ENCODE assay signal across 28 cellular contexts in genomic region chr6:89936177-89936576, GRCh38. TPM values are rescaled to one million over a fixed set of nuclear protein-coding genes. Genes with fewer than 3 reads are reported as not detected.
A peak's percentile ranks its signal among the peaks of the same experiment; 100 is the strongest.
DNase-seq lines count a peak whose midpoint lies in the region; ATAC-seq and TF ChIP-seq lines count a peak whose summit lies in the region.
"Had no signal": no experiment of that assay in that cellular context is flagged by ENCODE, and none has a peak within 500 bp of the region (broad histone marks: within the 10 kb centered on the region; RNA-seq: fewer than 3 reads in every experiment).

No MANE protein-coding gene starts in this region.

- H3K4me1 Mint-ChIP-seq in activated naive CD4-positive, alpha-beta T cell treated with anti-CD3 and anti-CD28 coated beads, Interleukin-2, amount 10 ng/mL, durations not matched to agents 7 days and 5 days = peaks cover 20% of the 10 kb centered on the region
- peaks cover 15% of the 10 kb centered on the region for H3K4me1 Mint-ChIP-seq in CD8-positive, alpha-beta T cell (ENCODE audit: low read depth)
- H3K4me1 Mint-ChIP-seq in activated naive CD8-positive, alpha-beta T cell treated with anti-CD3 and anti-CD28 coated beads, Interleukin-2, amount 10 ng/mL, durations not matched to agents 7 days and 5 days = peaks cover 12% of the 10 kb centered on the region
- H3K4me1 Mint-ChIP-seq in naive B cell = peaks cover 0 to 8% (median 7%) of the 10 kb centered on the region in 3 donors

- peaks cover 46% of the 10 kb centered on the region for H3K36me3 ChIP-seq in CD8-positive, alpha-beta T cell (ENCODE audit: insufficient read depth, low read length)
- no peaks in the 10 kb centered on the region for H3K36me3 ChIP-seq in adrenal gland (replicated peaks in 1 of 2)

- H3K4me3 ChIP-seq in CD8-positive, alpha-beta T cell (ENCODE audit: low read depth, low read length) = no peak overlapping the region
- no peak overlapping the region for H3K4me3 ChIP-seq in adrenal gland
- H3K4me3 ChIP-seq: GM23248 had no signal

- no peak for DNase-seq in activated naive CD4-positive, alpha-beta T cell treated with anti-CD3 and anti-CD28 coated beads, Interleukin-2, amount 10 ng/mL, durations not matched to agents 7 days and 5 days
- no peak for DNase-seq in activated naive CD4-positive, alpha-beta T cell treated with Interleukin-2 at 50 U/mL for 16 hours
- no peak for DNase-seq in CD8-positive, alpha-beta T cell
- no peak for DNase-seq in activated naive CD8-positive, alpha-beta T cell treated with anti-CD3 and anti-CD28 coated beads, Interleukin-2, amount 10 ng/mL, durations not matched to agents 7 days and 5 days
- DNase-seq in naive B cell (no peak), OCI-M2 (lab: John Stamatoyannopoulos, UW; ENCODE audit: unreplicated experiment) (no peak), HK-2 (ENCODE audit: unreplicated experiment) (no peak), adrenal gland (no peak)
- DNase-seq: Calu3; CD4-positive, alpha-beta memory T cell; DMS153; GM23248; H9; HFFc6; KBM-7; MM.1S; NCI-H1048; NCI-H1417 treated with DMSO at 0.1 percent for 48 hours; NCI-H187; NCI-H748 treated with DMSO at 0.1 percent for 48 hours; SIG-M5 had no signal

- no peak for TF ChIP-seq POLR2A in adrenal gland (IDR thresholded peaks at IDR 0.05)

- POLR2A ChIA-PET in CD8-positive, alpha-beta T cell (lab: Charles Lee) = no interaction called here
- POLR2A ChIA-PET in activated naive CD8-positive, alpha-beta T cell treated with anti-CD3 and anti-CD28 coated beads, Interleukin-2, amount 10 ng/mL, durations not matched to agents 7 days and 5 days (lab: Charles Lee) = no interaction called here

- peak overlapping the region; percentile 60 for H3K27ac Mint-ChIP-seq in activated naive CD4-positive, alpha-beta T cell treated with anti-CD3 and anti-CD28 coated beads, Interleukin-2, amount 10 ng/mL, durations not matched to agents 7 days and 5 days
- H3K27ac Mint-ChIP-seq in CD8-positive, alpha-beta T cell = peak overlapping the region; percentile 27
- peak overlapping the region; percentile 57 for H3K27ac Mint-ChIP-seq in activated naive CD8-positive, alpha-beta T cell treated with anti-CD3 and anti-CD28 coated beads, Interleukin-2, amount 10 ng/mL, durations not matched to agents 7 days and 5 days
- H3K27ac Mint-ChIP-seq in naive B cell = peak overlapping the region in 4 of 6 donors; percentile 24 to 91 (median 74)
- H3K27ac Mint-ChIP-seq: HFFc6 had no signal

- WGBS in adrenal gland, 4 donors = 92 to 100% (median 96%) methylated on average over 1 of the region's 1 CpG

- no peak overlapping the region for H3K4me3 Mint-ChIP-seq in activated naive CD4-positive, alpha-beta T cell treated with anti-CD3 and anti-CD28 coated beads, Interleukin-2, amount 10 ng/mL, durations not matched to agents 7 days and 5 days
- no peak overlapping the region for H3K4me3 Mint-ChIP-seq in CD8-positive, alpha-beta T cell
- no peak overlapping the region for H3K4me3 Mint-ChIP-seq in activated naive CD8-positive, alpha-beta T cell treated with anti-CD3 and anti-CD28 coated beads, Interleukin-2, amount 10 ng/mL, durations not matched to agents 7 days and 5 days
- peak overlapping the region in 1 of 8 donors; percentile 20 for H3K4me3 Mint-ChIP-seq in naive B cell
- H3K4me3 Mint-ChIP-seq: CD4-positive, alpha-beta memory T cell; H9; HFFc6 had no signal

- H3K27me3 ChIP-seq in CD8-positive, alpha-beta T cell (ENCODE audit: insufficient read depth, low read length) = no peaks in the 10 kb centered on the region
- no peaks in the 10 kb centered on the region for H3K27me3 ChIP-seq in adrenal gland

- no peaks in the 10 kb centered on the region for H3K27me3 Mint-ChIP-seq in activated naive CD4-positive, alpha-beta T cell treated with anti-CD3 and anti-CD28 coated beads, Interleukin-2, amount 10 ng/mL, durations not matched to agents 7 days and 5 days
- no peaks in the 10 kb centered on the region for H3K27me3 Mint-ChIP-seq in CD8-positive, alpha-beta T cell (ENCODE audit: low read depth)
- H3K27me3 Mint-ChIP-seq in activated naive CD8-positive, alpha-beta T cell treated with anti-CD3 and anti-CD28 coated beads, Interleukin-2, amount 10 ng/mL, durations not matched to agents 7 days and 5 days = no peaks in the 10 kb centered on the region
- no peaks in the 10 kb centered on the region for H3K27me3 Mint-ChIP-seq in naive B cell
- H3K27me3 Mint-ChIP-seq: CD4-positive, alpha-beta memory T cell had no signal

- peaks cover 69% of the 10 kb centered on the region for H3K36me3 Mint-ChIP-seq in activated naive CD4-positive, alpha-beta T cell treated with anti-CD3 and anti-CD28 coated beads, Interleukin-2, amount 10 ng/mL, durations not matched to agents 7 days and 5 days
- H3K36me3 Mint-ChIP-seq in CD8-positive, alpha-beta T cell = peaks cover 84% of the 10 kb centered on the region
- H3K36me3 Mint-ChIP-seq in activated naive CD8-positive, alpha-beta T cell treated with anti-CD3 and anti-CD28 coated beads, Interleukin-2, amount 10 ng/mL, durations not matched to agents 7 days and 5 days = peaks cover 54% of the 10 kb centered on the region
- H3K36me3 Mint-ChIP-seq in naive B cell = peaks cover 31 to 50% of the 10 kb centered on the region in 2 donors

- ATAC-seq in CD8-positive, alpha-beta T cell = no peak
- no peak for ATAC-seq in activated naive CD8-positive, alpha-beta T cell treated with anti-CD3 and anti-CD28 coated beads, Interleukin-2, amount 10 ng/mL, durations not matched to agents 7 days and 5 days (ENCODE audit: low read depth)
- no peak for ATAC-seq in naive B cell (ENCODE audit: low read depth in 2 of 2)
- ATAC-seq: HepG2, Panc1 had no signal

- CTCF ChIA-PET in activated naive CD4-positive, alpha-beta T cell treated with anti-CD3 and anti-CD28 coated beads, Interleukin-2, amount 10 ng/mL, durations not matched to agents 7 days and 5 days (lab: Charles Lee) = no interaction called here
- CTCF ChIA-PET in CD8-positive, alpha-beta T cell (lab: Charles Lee) = interaction anchor here (0.7 to 9.9 kb wide), 2 partner anchors 8 to 544 kb away, joined by 3 to 152 read pairs; no protein-coding TSS in a partner anchor

- no peaks in the 10 kb centered on the region for H3K9me3 Mint-ChIP-seq in activated naive CD4-positive, alpha-beta T cell treated with anti-CD3 and anti-CD28 coated beads, Interleukin-2, amount 10 ng/mL, durations not matched to agents 7 days and 5 days
- H3K9me3 Mint-ChIP-seq in CD8-positive, alpha-beta T cell = no peaks in the 10 kb centered on the region
- H3K9me3 Mint-ChIP-seq in activated naive CD8-positive, alpha-beta T cell treated with anti-CD3 and anti-CD28 coated beads, Interleukin-2, amount 10 ng/mL, durations not matched to agents 7 days and 5 days = no peaks in the 10 kb centered on the region
- H3K9me3 Mint-ChIP-seq in naive B cell = no peaks in the 10 kb centered on the region
- H3K9me3 Mint-ChIP-seq: H9, HFFc6 had no signal

- no peak overlapping the region for H3K27ac ChIP-seq in CD8-positive, alpha-beta T cell (ENCODE audit: low read depth, low read length)
- no peak overlapping the region for H3K27ac ChIP-seq in adrenal gland
- H3K27ac ChIP-seq: GM23248, HL-60 had no signal

- H3K9me3 ChIP-seq in CD8-positive, alpha-beta T cell (ENCODE audit: low read length) = no peaks in the 10 kb centered on the region
- no peaks in the 10 kb centered on the region for H3K9me3 ChIP-seq in adrenal gland (replicated peaks in 1 of 3)

- intact Hi-C loops in CD8-positive, alpha-beta T cell (cut with DNase I, micrococcal nuclease) = no loop called here
- intact Hi-C loops in adrenal gland (cut with DNase I) = no loop called here

- TF ChIP-seq CTCF in CD8-positive, alpha-beta T cell (IDR thresholded peaks at IDR 0.05) = no peak
- no peak for TF ChIP-seq CTCF in adrenal gland (IDR thresholded peaks at IDR 0.05)

- H3K4me1 ChIP-seq in CD8-positive, alpha-beta T cell (ENCODE audit: insufficient read depth, low read length) = peaks cover 8% of the 10 kb centered on the region
- no peaks in the 10 kb centered on the region for H3K4me1 ChIP-seq in adrenal gland (replicated peaks in 1 of 2)

RNA-seq across cellular contexts. Expression of gene GJA10, which starts 41.9 kb away (rescaled TPM):
- total RNA-seq in CD8-positive, alpha-beta T cell = not detected
- not detected for total RNA-seq in activated naive CD8-positive, alpha-beta T cell treated with anti-CD3 and anti-CD28 coated beads, Interleukin-2, amount 10 ng/mL, durations not matched to agents 7 days and 5 days
- polyA plus RNA-seq in naive B cell (ENCODE audit: low read depth in 6 of 6) (not detected), adrenal gland (not detected)
- total RNA-seq in adrenal gland = not detected
- total RNA-seq: A673; Calu3; CD4-positive, alpha-beta memory T cell; GM23248; H9; HepG2; HFFc6; HT-29; NCI-H460 had no signal
- polyA plus RNA-seq: BJ; CD4-positive, alpha-beta memory T cell; GM23248; HepG2 had no signal
